In genomic region chr9:133131506-133131905, GRCh38 we compare ENCODE assay signal across 11 cellular contexts. TPM values are rescaled to one million over a fixed set of nuclear protein-coding genes. Genes with fewer than 3 reads are reported as not detected.
A peak's percentile ranks its signal among the peaks of the same experiment; 100 is the strongest.
DNase-seq lines count a peak whose midpoint lies in the region; ATAC-seq, FAIRE-seq and TF ChIP-seq lines count a peak whose summit lies in the region.
"Had no signal": no experiment of that assay in that cellular context is flagged by ENCODE, and none has a peak within 500 bp of the region (broad histone marks: within the 10 kb centered on the region; RNA-seq: fewer than 3 reads in every experiment).

No MANE protein-coding gene starts in this region.

- no peak for DNase-seq in activated naive CD4-positive, alpha-beta T cell (lab: John Stamatoyannopoulos, UW)
- DNase-seq in activated T-helper 2 cell treated with anti-CD3 and anti-CD28 coated beads, Interferon-gamma antibody, Interleukin-2, Interleukin-4, amounts not matched to agents 10 μg/mL and 5 μg/mL and 100 μg/mL, durations not matched to agents 14 hours and 24 hours and 36 hours (ENCODE audit: low spot score) = no peak
- DNase-seq in lower lobe of right lung (no peak), tibial nerve (ENCODE audit: low spot score in 2 of 2) (no peak), urothelium cell line (ENCODE audit: low spot score) (no peak), cerebellar cortex (ENCODE audit: low spot score) (no peak), Calu3 (no peak)
- DNase-seq: MG63, NCI-H748 treated with DMSO at 0.1 percent for 48 hours, tibial artery had no signal

- intact Hi-C loops in activated T-helper 2 cell treated with anti-CD3 and anti-CD28 coated beads, Interferon-gamma antibody, Interleukin-2, Interleukin-4, amounts not matched to agents 10 μg/mL and 5 μg/mL and 100 μg/mL, durations not matched to agents 14 hours and 24 hours and 36 hours (cut with micrococcal nuclease) = loop anchor here (2.0 kb wide), 1 partner anchor 13 kb away; no protein-coding TSS in a partner anchor
- intact Hi-C loops in lower lobe of right lung (cut with DNase I) = no loop called here
- intact Hi-C loops in Calu3 (cut with micrococcal nuclease; ENCODE audit: unreplicated experiment) = no loop called here

- peaks cover 80% of the 10 kb centered on the region for H3K4me1 ChIP-seq in lower lobe of right lung
- peaks cover 0 to 71% (median 61%) of the 10 kb centered on the region in 4 donors for H3K4me1 ChIP-seq in tibial nerve

- CTCF ChIA-PET in Calu3 (lab: Charles Lee) = no interaction called here

- no TSS peak for BruUV-seq in Calu3 (replicated peaks; lab: Mats Ljungman, UMichigan)

- H3K4me1 Mint-ChIP-seq in activated naive CD4-positive, alpha-beta T cell treated with anti-CD3 and anti-CD28 coated beads, Interleukin-2, amount 50 U/mL, for 24 hours = peaks cover 73% of the 10 kb centered on the region
- H3K4me1 Mint-ChIP-seq in activated T-helper 2 cell treated with anti-CD3 and anti-CD28 coated beads, Interferon-gamma antibody, Interleukin-2, Interleukin-4, amounts not matched to agents 10 μg/mL and 5 μg/mL and 100 μg/mL, durations not matched to agents 14 hours and 24 hours and 36 hours (ENCODE audit: low read depth) = peaks cover 56% of the 10 kb centered on the region
- peaks cover 37% of the 10 kb centered on the region for H3K4me1 Mint-ChIP-seq in Calu3 (ENCODE audit: low read depth, unreplicated experiment)

- H3K4me3 ChIP-seq in lower lobe of right lung (no peak overlapping the region), tibial nerve (no peak overlapping the region)
- H3K4me3 ChIP-seq: MG63, tibial artery had no signal

- H3K36me3 Mint-ChIP-seq in activated naive CD4-positive, alpha-beta T cell treated with anti-CD3 and anti-CD28 coated beads, Interleukin-2, amount 50 U/mL, for 24 hours = no peaks in the 10 kb centered on the region
- H3K36me3 Mint-ChIP-seq in activated T-helper 2 cell treated with anti-CD3 and anti-CD28 coated beads, Interferon-gamma antibody, Interleukin-2, Interleukin-4, amounts not matched to agents 10 μg/mL and 5 μg/mL and 100 μg/mL, durations not matched to agents 14 hours and 24 hours and 36 hours (ENCODE audit: low read depth) = peaks cover 25% of the 10 kb centered on the region
- H3K36me3 Mint-ChIP-seq in Calu3 (ENCODE audit: insufficient read depth, unreplicated experiment) = peaks cover 22% of the 10 kb centered on the region

- H3K27me3 Mint-ChIP-seq in activated naive CD4-positive, alpha-beta T cell treated with anti-CD3 and anti-CD28 coated beads, Interleukin-2, amount 50 U/mL, for 24 hours = no peaks in the 10 kb centered on the region
- H3K27me3 Mint-ChIP-seq in activated T-helper 2 cell treated with anti-CD3 and anti-CD28 coated beads, Interferon-gamma antibody, Interleukin-2, Interleukin-4, amounts not matched to agents 10 μg/mL and 5 μg/mL and 100 μg/mL, durations not matched to agents 14 hours and 24 hours and 36 hours (ENCODE audit: low read depth) = no peaks in the 10 kb centered on the region
- no peaks in the 10 kb centered on the region for H3K27me3 Mint-ChIP-seq in Calu3 (ENCODE audit: unreplicated experiment)

- H3K27me3 ChIP-seq in lower lobe of right lung (ENCODE audit: low read depth) (no peaks in the 10 kb centered on the region), tibial nerve (no peaks in the 10 kb centered on the region)
- H3K27me3 ChIP-seq: MG63, tibial artery had no signal

- no peaks in the 10 kb centered on the region for H3K9me3 ChIP-seq in lower lobe of right lung
- H3K9me3 ChIP-seq in tibial nerve = no peaks in the 10 kb centered on the region
- H3K9me3 ChIP-seq: MG63, tibial artery had no signal

- H3K4me3 Mint-ChIP-seq in activated naive CD4-positive, alpha-beta T cell treated with anti-CD3 and anti-CD28 coated beads, Interleukin-2, amount 50 U/mL, for 24 hours = peak overlapping the region; percentile 58
- H3K4me3 Mint-ChIP-seq in activated T-helper 2 cell treated with anti-CD3 and anti-CD28 coated beads, Interferon-gamma antibody, Interleukin-2, Interleukin-4, amounts not matched to agents 10 μg/mL and 5 μg/mL and 100 μg/mL, durations not matched to agents 14 hours and 24 hours and 36 hours (ENCODE audit: low read depth) = peak overlapping the region; percentile 37
- no peak overlapping the region for H3K4me3 Mint-ChIP-seq in Calu3 (ENCODE audit: low read depth, unreplicated experiment)

- TF ChIP-seq CTCF in lower lobe of right lung (IDR thresholded peaks at IDR 0.05) = no peak
- no peak for TF ChIP-seq CTCF in tibial nerve (IDR thresholded peaks at IDR 0.05)
- no peak for TF ChIP-seq CTCF in Calu3 (IDR thresholded peaks at IDR 0.05; ENCODE audit: unreplicated experiment)

- TF ChIP-seq EP300 in tibial nerve (IDR thresholded peaks at IDR 0.05) = no peak

- H3K36me3 ChIP-seq in lower lobe of right lung = no peaks in the 10 kb centered on the region
- no peaks in the 10 kb centered on the region for H3K36me3 ChIP-seq in tibial nerve
- H3K36me3 ChIP-seq: MG63, tibial artery had no signal

- whole genome bisulfite sequencing in tibial nerve, 2 donors = 88 to 92% methylated on average over 5 of the region's 5 CpGs

- FAIRE-seq in urothelium cell line (lab: Jason Lieb, UNC) = no peak

- TF ChIP-seq POLR2A in tibial nerve (IDR thresholded peaks at IDR 0.05) = no peak

- no peak for ATAC-seq in lower lobe of right lung

- peak overlapping the region; percentile 90 for H3K27ac Mint-ChIP-seq in activated naive CD4-positive, alpha-beta T cell treated with anti-CD3 and anti-CD28 coated beads, Interleukin-2, amount 50 U/mL, for 24 hours
- peak overlapping the region; percentile 99 for H3K27ac Mint-ChIP-seq in activated T-helper 2 cell treated with anti-CD3 and anti-CD28 coated beads, Interferon-gamma antibody, Interleukin-2, Interleukin-4, amounts not matched to agents 10 μg/mL and 5 μg/mL and 100 μg/mL, durations not matched to agents 14 hours and 24 hours and 36 hours
- no peak overlapping the region for H3K27ac Mint-ChIP-seq in Calu3 (ENCODE audit: unreplicated experiment)

- no peaks in the 10 kb centered on the region for H3K9me3 Mint-ChIP-seq in activated naive CD4-positive, alpha-beta T cell treated with anti-CD3 and anti-CD28 coated beads, Interleukin-2, amount 50 U/mL, for 24 hours
- no peaks in the 10 kb centered on the region for H3K9me3 Mint-ChIP-seq in activated T-helper 2 cell treated with anti-CD3 and anti-CD28 coated beads, Interferon-gamma antibody, Interleukin-2, Interleukin-4, amounts not matched to agents 10 μg/mL and 5 μg/mL and 100 μg/mL, durations not matched to agents 14 hours and 24 hours and 36 hours
- no peaks in the 10 kb centered on the region for H3K9me3 Mint-ChIP-seq in Calu3 (ENCODE audit: low read depth, unreplicated experiment)

- peak overlapping the region; percentile 65 for H3K27ac ChIP-seq in lower lobe of right lung
- H3K27ac ChIP-seq in tibial nerve = peak overlapping the region in 3 of 4 donors; percentile 85 to 96 (median 95)
- H3K27ac ChIP-seq: tibial artery had no signal

RNA-seq across cellular contexts. Expression of gene RALGDS, which starts 10.5 kb away (rescaled TPM):
- total RNA-seq in activated T-helper 2 cell treated with anti-CD3 and anti-CD28 coated beads, Interferon-gamma antibody, Interleukin-2, Interleukin-4, amounts not matched to agents 10 μg/mL and 5 μg/mL and 100 μg/mL, durations not matched to agents 14 hours and 24 hours and 36 hours = 78.8 and 85.8 TPM in 2 replicates
- total RNA-seq in lower lobe of right lung (71.1 TPM), tibial nerve (10 to 100 TPM; 34.5 to 60.0 (median 48.7) TPM), Calu3 (2022) (13.7 and 18.2 TPM in 2 replicates)

RNA-seq across cellular contexts. Expression of gene GBGT1, which starts 32.2 kb away (rescaled TPM):
- 6.8 and 7.4 TPM in 2 replicates for total RNA-seq in activated T-helper 2 cell treated with anti-CD3 and anti-CD28 coated beads, Interferon-gamma antibody, Interleukin-2, Interleukin-4, amounts not matched to agents 10 μg/mL and 5 μg/mL and 100 μg/mL, durations not matched to agents 14 hours and 24 hours and 36 hours
- total RNA-seq in lower lobe of right lung (38.5 TPM), tibial nerve (10 to 100 TPM; 15.3 to 63.3 (median 36.8) TPM), Calu3 (2022) (not detected in 2 replicates)
